In genomic region chr2:109554758-109555157, GRCh38 we compare ENCODE assay signal across 17 cellular contexts. TPM values are rescaled to one million over a fixed set of nuclear protein-coding genes. Genes with fewer than 3 reads are reported as not detected.
DNase-seq lines count a peak whose midpoint lies in the region; ATAC-seq, FAIRE-seq and TF ChIP-seq lines count a peak whose summit lies in the region.
"Had no signal": no experiment of that assay in that cellular context is flagged by ENCODE, and none has a peak within 500 bp of the region (broad histone marks: within the 10 kb centered on the region; RNA-seq: fewer than 3 reads in every experiment).

No MANE protein-coding gene starts in this region.

- no peaks in the 10 kb centered on the region for H3K9me3 Mint-ChIP-seq in effector memory CD8-positive, alpha-beta T cell
- H3K9me3 Mint-ChIP-seq: CD8-positive, alpha-beta T cell had no signal

- no peak overlapping the region for H3K27ac Mint-ChIP-seq in effector memory CD8-positive, alpha-beta T cell
- H3K27ac Mint-ChIP-seq: CD8-positive, alpha-beta T cell had no signal

- no peak overlapping the region for H3K4ac ChIP-seq in mesendoderm (ENCODE audit: low read depth, low read length)

- no peak overlapping the region for H2BK5ac ChIP-seq in mesendoderm (ENCODE audit: low read length)

- no peaks in the 10 kb centered on the region for H3K36me3 Mint-ChIP-seq in effector memory CD8-positive, alpha-beta T cell (ENCODE audit: insufficient read depth)
- H3K36me3 Mint-ChIP-seq: CD8-positive, alpha-beta T cell had no signal

- H3K27ac ChIP-seq in GM23248 (no peak overlapping the region), K562 (ENCODE audit: extremely low read depth, low read depth, low read length) (no peak overlapping the region), mesendoderm (ENCODE audit: low read depth, low read length) (no peak overlapping the region), suprapubic skin (no peak overlapping the region)
- H3K27ac ChIP-seq: Peyer's patch had no signal

- no peak overlapping the region for H2BK120ac ChIP-seq in mesendoderm (ENCODE audit: low read depth, low read length)

- H3F3A ChIP-seq in GM23248 (ENCODE audit: insufficient read depth), result peaks cover 23% of the 10 kb centered on the region

- no peak overlapping the region for H2AK5ac ChIP-seq in mesendoderm (ENCODE audit: low read length)

- H3K4me3 ChIP-seq in GM23248 (no peak overlapping the region), K562 (no peak overlapping the region), mesendoderm (ENCODE audit: low read length) (no peak overlapping the region), suprapubic skin (no peak overlapping the region)
- H3K4me3 ChIP-seq: Peyer's patch had no signal

- no peak overlapping the region for H2BK15ac ChIP-seq in mesendoderm (replicated peaks; ENCODE audit: low read depth)

- no peak overlapping the region for H3K18ac ChIP-seq in mesendoderm (ENCODE audit: low read length)

- peaks cover 16% of the 10 kb centered on the region; the same call in 1 of the 2 replicates for H3K36me3 ChIP-seq in GM23248 (ENCODE audit: low read depth)
- H3K36me3 ChIP-seq in K562 (ENCODE audit: control insufficient read depth, insufficient read depth, low read length), result no peaks in the 10 kb centered on the region
- H3K36me3 ChIP-seq in mesendoderm (ENCODE audit: control insufficient read depth, insufficient read depth, low read length), result peaks cover 1% of the 10 kb centered on the region
- peaks cover 13% of the 10 kb centered on the region for H3K36me3 ChIP-seq in suprapubic skin
- H3K36me3 ChIP-seq: BE2C had no signal

- H3K9me3 ChIP-seq in GM23248 (ENCODE audit: low read depth), result no peaks in the 10 kb centered on the region
- H3K9me3 ChIP-seq in K562 (replicated peaks; ENCODE audit: control insufficient read depth, insufficient read depth, low read depth, low read length), result no peaks in the 10 kb centered on the region
- no peaks in the 10 kb centered on the region for H3K9me3 ChIP-seq in suprapubic skin
- H3K9me3 ChIP-seq: BE2C, Peyer's patch had no signal

- H3K9me2 ChIP-seq in GM23248 (ENCODE audit: insufficient read depth), result no peaks in the 10 kb centered on the region

- no peaks in the 10 kb centered on the region for H3K9me1 ChIP-seq in K562 (ENCODE audit: control insufficient read depth, insufficient read depth, low read length)

- TF ChIP-seq RAD21 in K562 (CRISPR knock-in tag; conservative IDR thresholded peaks at IDR 0.05 in 1 of 2, IDR thresholded peaks at IDR 0.05 in 1 of 2), result no peak

- no peak overlapping the region for H4K8ac ChIP-seq in mesendoderm (ENCODE audit: low read depth, low read length)

- POLR2A ChIA-PET in K562 (lab: Yijun Ruan, JAX), result no interaction called here

- ATAC-seq in K562, result no peak
- no peak for ATAC-seq in effector memory CD8-positive, alpha-beta T cell (replicated peaks)
- ATAC-seq: CD8-positive, alpha-beta T cell had no signal

- DNase-seq in GM23248 (peak; percentile 19), OCI-M1 (lab: John Stamatoyannopoulos, UW) (peak; percentile 28), K562 (ENCODE audit: extremely low read depth in 1 of 4, low spot score in 3 of 4) (no peak), mesendoderm (peak; percentile 46), GF-D8 (lab: John Stamatoyannopoulos, UW) (no peak), suprapubic skin (ENCODE audit: low spot score in 2 of 2) (no peak)
- DNase-seq in effector memory CD8-positive, alpha-beta T cell, result no peak
- no peak for DNase-seq in stimulated activated CD4-positive, alpha-beta T cell treated with anti-CD3 and anti-CD28 coated beads, Interleukin-1b, Interleukin-23, amount 100 ng/mL, for 48 hours
- DNase-seq: BE2C; CD8-positive, alpha-beta T cell; NCI-H1048; NCI-H1694; NCI-H748 treated with DMSO at 0.1 percent for 48 hours; Peyer's patch; SHP77; SW 1271 had no signal

- TF ChIP-seq EP300 in K562 (IDR thresholded peaks at IDR 0.05; ENCODE audit: low read length) (no peak), suprapubic skin (IDR thresholded peaks at IDR 0.05) (no peak)

- intact Hi-C loops in K562 (cut with micrococcal nuclease), result no loop called here

- no peaks in the 10 kb centered on the region for H3K4me1 Mint-ChIP-seq in effector memory CD8-positive, alpha-beta T cell (ENCODE audit: low read depth in 2 of 2)

- peaks cover 31% of the 10 kb centered on the region for H3K4me1 ChIP-seq in GM23248 (ENCODE audit: insufficient read depth)
- no peaks in the 10 kb centered on the region for H3K4me1 ChIP-seq in K562 (replicated peaks in 1 of 2; ENCODE audit: control insufficient read depth in 2 of 2, insufficient read depth in 2 of 2, low read length in 2 of 2)
- peaks cover 2% of the 10 kb centered on the region for H3K4me1 ChIP-seq in mesendoderm (ENCODE audit: control insufficient read depth, low read depth, low read length)
- H3K4me1 ChIP-seq in suprapubic skin, result peaks cover 9% of the 10 kb centered on the region
- H3K4me1 ChIP-seq: BE2C, Peyer's patch had no signal

- TF ChIP-seq POLR2A in K562 (conservative IDR thresholded peaks at IDR 0.05), result no peak
- no peak for TF ChIP-seq POLR2A in suprapubic skin (IDR thresholded peaks at IDR 0.05)

- H3K79me1 ChIP-seq in mesendoderm (ENCODE audit: low read length), result no peaks in the 10 kb centered on the region

- H2AFZ ChIP-seq in GM23248 (no peak overlapping the region), K562 (ENCODE audit: low read depth, low read length) (no peak overlapping the region)

- 0 out of 2 replicates have a peak, but pooled peaks cover 3% of the 10 kb centered on the region for H3K79me2 ChIP-seq in GM23248 (ENCODE audit: insufficient read depth)
- no peaks in the 10 kb centered on the region for H3K79me2 ChIP-seq in K562 (ENCODE audit: control insufficient read depth, insufficient read depth, low read length)
- H3K79me2 ChIP-seq in mesendoderm (ENCODE audit: control insufficient read depth, insufficient read depth, low read length), result no peaks in the 10 kb centered on the region

- H3K56ac ChIP-seq in mesendoderm (ENCODE audit: low read length), result no peak overlapping the region

- no TSS peak for BruUV-seq in K562 (replicated peaks; lab: Mats Ljungman, UMichigan)

- WGBS in GM23248 (ENCODE audit: low coverage in 1 of 2, low lambda C conversion rate in 2 of 2, missing lambda C conversion rate in 2 of 2), 2 experiments, result 86% methylated on average over 2 of the region's 2 CpGs
- 0% methylated on average over 2 of the region's 2 CpGs for WGBS in K562 (ENCODE audit: insufficient coverage, low coverage, missing lambda C conversion rate)
- WGBS in mesendoderm (ENCODE audit: extremely low coverage, insufficient coverage, low lambda C conversion rate), result no CpG with 5 or more reads among the region's 2 CpGs
- 78% methylated on average over 2 of the region's 2 CpGs for WGBS in suprapubic skin

- no peak overlapping the region for H3K23ac ChIP-seq in mesendoderm (ENCODE audit: low read length)

- in situ Hi-C loops in GM23248 (cut with MboI) (no loop called here), K562 (cut with MboI) (no loop called here)

- TF ChIP-seq CTCF in K562 (IDR thresholded peaks at IDR 0.05 in 2 of 3, conservative IDR thresholded peaks at IDR 0.05 in 1 of 3; ENCODE audit: insufficient read depth in 2 of 3, low read depth in 1 of 3, low read length in 3 of 3) (no peak), suprapubic skin (IDR thresholded peaks at IDR 0.05) (no peak)

- no peak overlapping the region for H3K4me3 Mint-ChIP-seq in effector memory CD8-positive, alpha-beta T cell
- H3K4me3 Mint-ChIP-seq: CD8-positive, alpha-beta T cell had no signal

- CTCF ChIA-PET in K562 (lab: Yijun Ruan, JAX; ENCODE audit: low intra/inter-chr PET ratio), result no interaction called here

- H3K4me2 ChIP-seq in GM23248 (ENCODE audit: unreplicated experiment) (no peak overlapping the region), K562 (ENCODE audit: insufficient read depth, low read length) (no peak overlapping the region), mesendoderm (ENCODE audit: low read length) (no peak overlapping the region)

- H3K27me3 Mint-ChIP-seq in effector memory CD8-positive, alpha-beta T cell, result peaks cover 0 to 16% of the 10 kb centered on the region in 2 donors

- no peak for FAIRE-seq in K562 (lab: Jason Lieb, UNC)
- FAIRE-seq: H54 had no signal

- H3K27me3 ChIP-seq in GM23248 (replicated peaks; ENCODE audit: insufficient read depth) (no peaks in the 10 kb centered on the region), K562 (ENCODE audit: control insufficient read depth in 2 of 2, insufficient read depth in 2 of 2, low read length in 2 of 2) (peaks cover 0 to 4% of the 10 kb centered on the region in 2 experiments; a peak in 1 of 5 replicates), mesendoderm (ENCODE audit: insufficient read depth, low read length, poor library complexity) (no peaks in the 10 kb centered on the region), suprapubic skin (no peaks in the 10 kb centered on the region)
- H3K27me3 ChIP-seq: BE2C, Peyer's patch had no signal

- H3K9ac ChIP-seq in GM23248, result no peak overlapping the region
- H3K9ac ChIP-seq in K562 (ENCODE audit: insufficient read depth in 1 of 2, low read depth in 2 of 2, low read length in 2 of 2), result no peak overlapping the region
- no peak overlapping the region for H3K9ac ChIP-seq in mesendoderm (ENCODE audit: low read length)

- no peaks in the 10 kb centered on the region for H4K20me1 ChIP-seq in GM23248 (ENCODE audit: insufficient read depth)
- H4K20me1 ChIP-seq in K562 (replicated peaks; ENCODE audit: control insufficient read depth, insufficient read depth, low read length), result no peaks in the 10 kb centered on the region

- H4K5ac ChIP-seq in mesendoderm (ENCODE audit: low read length), result no peak overlapping the region

RNA-seq across cellular contexts. Expression of gene SEPTIN10, which starts 59.0 kb away (rescaled TPM):
- total RNA-seq in GM23248 (2014; rRNA removed; shearing (Covaris generic)), result 129 and 152 TPM in 2 replicates
- 142 and 144 TPM in 2 replicates for polyA plus RNA-seq in GM23248 (2016; fragmentation: Nextera tagmentation; extraction: Ambion mirVana)
- total RNA-seq in K562 (2011; cell fraction: chromatin; rRNA removed; ENCODE audit: low replicate concordance), result not detected in 2 replicates
- not detected in 2 replicates for total RNA-seq in K562 (2011; cell fraction: nucleolus; rRNA removed)
- not detected in 2 replicates for total RNA-seq in K562 (2011; cell fraction: nucleoplasm; rRNA removed)
- not detected in 2 replicates for total RNA-seq in K562 (2014; rRNA removed)
- total RNA-seq in K562 (2014; rRNA removed; fragmentation: Illumina TruSeq; extraction: Trizol), result not detected in 2 replicates
- total RNA-seq in K562 (2015; rRNA removed; fragmentation: Illumina TruSeq; extraction: Trizol), result not detected in 2 replicates
- total RNA-seq in K562 (2021), result 0.22 and 0.40 TPM in 2 replicates
- not detected in 2 replicates for polyA plus RNA-seq in K562 (2011; rRNA removed)
- not detected in 2 replicates for polyA plus RNA-seq in K562 (2011; cell fraction: cytosol; rRNA removed)
- not detected in 2 replicates for polyA plus RNA-seq in K562 (2011; cell fraction: nucleus; rRNA removed)
- not detected in 2 replicates for polyA plus RNA-seq in K562 (2012)
- polyA plus RNA-seq in K562 (2014; fragmentation: Illumina TruSeq; extraction: Trizol), result not detected in 2 replicates
- polyA plus RNA-seq in K562 (2014; fragmentation: Nextera tagmentation; extraction: Ambion mirVana), result not detected
- polyA plus RNA-seq in K562 (2014; rRNA removed), result not detected in 2 replicates
- not detected in 2 replicates for polyA minus RNA-seq in K562 (2011; rRNA and poly(A)+ RNA removed)
- not detected in 2 replicates for polyA minus RNA-seq in K562 (2011; cell fraction: cytosol; rRNA and poly(A)+ RNA removed)
- not detected in 2 replicates for polyA minus RNA-seq in K562 (2011; cell fraction: nucleus; rRNA and poly(A)+ RNA removed)
- polyA plus RNA-seq in mesendoderm (2013, experiment 1 of 2), result 77.3 TPM
- polyA plus RNA-seq in mesendoderm (2013, experiment 2 of 2), result 78.7 TPM
- total RNA-seq in suprapubic skin, result 100 to 1,000 TPM in 3 of 4 donors, 10 to 100 TPM in 1; 92.7 to 152 (median 110) TPM

RNA-seq across cellular contexts. Expression of gene SOWAHC, which starts 59.4 kb away (rescaled TPM):
- total RNA-seq in GM23248 (2014; rRNA removed; shearing (Covaris generic)), result 43.6 and 46.0 TPM in 2 replicates
- 18.0 and 19.8 TPM in 2 replicates for polyA plus RNA-seq in GM23248 (2016; fragmentation: Nextera tagmentation; extraction: Ambion mirVana)
- total RNA-seq in K562 (2011; cell fraction: chromatin; rRNA removed; ENCODE audit: low replicate concordance), result not detected in 2 replicates
- not detected in 2 replicates for total RNA-seq in K562 (2011; cell fraction: nucleolus; rRNA removed)
- total RNA-seq in K562 (2011; cell fraction: nucleoplasm; rRNA removed), result not detected in 2 replicates
- total RNA-seq in K562 (2014; rRNA removed), result not detected in 2 replicates
- total RNA-seq in K562 (2014; rRNA removed; fragmentation: Illumina TruSeq; extraction: Trizol), result not detected in 2 replicates
- total RNA-seq in K562 (2015; rRNA removed; fragmentation: Illumina TruSeq; extraction: Trizol), result not detected in 2 replicates
- 0.04 and 0.09 TPM in 2 replicates for total RNA-seq in K562 (2021)
- polyA plus RNA-seq in K562 (2011; rRNA removed), result not detected in 2 replicates
- not detected in 2 replicates for polyA plus RNA-seq in K562 (2011; cell fraction: cytosol; rRNA removed)
- not detected in 2 replicates for polyA plus RNA-seq in K562 (2011; cell fraction: nucleus; rRNA removed)
- not detected in 2 replicates for polyA plus RNA-seq in K562 (2012)
- polyA plus RNA-seq in K562 (2014; fragmentation: Illumina TruSeq; extraction: Trizol), result not detected in 2 replicates
- not detected for polyA plus RNA-seq in K562 (2014; fragmentation: Nextera tagmentation; extraction: Ambion mirVana)
- not detected in 2 replicates for polyA plus RNA-seq in K562 (2014; rRNA removed)
- not detected in 2 replicates for polyA minus RNA-seq in K562 (2011; rRNA and poly(A)+ RNA removed)
- 0.73 TPM in 1 of 2 replicates, not detected in the other for polyA minus RNA-seq in K562 (2011; cell fraction: cytosol; rRNA and poly(A)+ RNA removed)
- not detected in 2 replicates for polyA minus RNA-seq in K562 (2011; cell fraction: nucleus; rRNA and poly(A)+ RNA removed)
- polyA plus RNA-seq in mesendoderm (2013, experiment 1 of 2), result 35.6 TPM
- polyA plus RNA-seq in mesendoderm (2013, experiment 2 of 2), result 35.7 TPM
- total RNA-seq in suprapubic skin, result 10 to 100 TPM; 42.8 to 59.7 (median 57.1) TPM

Comparison
In these comparisons a context has a peak if more than half of its experiments do, and no peak if none do; other contexts are left out.
1. DNase-seq: peak in GM23248 (single experiment), OCI-M1 (single experiment) and mesendoderm (single experiment); none in K562 (0 of 4), GF-D8 (single experiment), effector memory CD8-positive, alpha-beta T cell (0 of 3), suprapubic skin (0 of 2) and stimulated activated CD4-positive, alpha-beta T cell treated with anti-CD3 and anti-CD28 coated beads, Interleukin-1b, Interleukin-23, amount 100 ng/mL, for 48 hours (single experiment).
2. RNA of gene SEPTIN10, which starts 59.0 kb away (total RNA-seq): 129 to 152 TPM in GM23248 and 92.7 to 152 TPM in suprapubic skin; 0.22 to 0.40 TPM in K562; every median in the first group is over 10 times any median in the second.
3. RNA of gene SOWAHC, which starts 59.4 kb away (total RNA-seq): 42.8 to 59.7 TPM in suprapubic skin and 43.6 to 46.0 TPM in GM23248; 0.04 to 0.09 TPM in K562; every median in the first group is over 10 times any median in the second.